9 cellular contexts compared by ENCODE assay signal in the genomic region with DNA sequence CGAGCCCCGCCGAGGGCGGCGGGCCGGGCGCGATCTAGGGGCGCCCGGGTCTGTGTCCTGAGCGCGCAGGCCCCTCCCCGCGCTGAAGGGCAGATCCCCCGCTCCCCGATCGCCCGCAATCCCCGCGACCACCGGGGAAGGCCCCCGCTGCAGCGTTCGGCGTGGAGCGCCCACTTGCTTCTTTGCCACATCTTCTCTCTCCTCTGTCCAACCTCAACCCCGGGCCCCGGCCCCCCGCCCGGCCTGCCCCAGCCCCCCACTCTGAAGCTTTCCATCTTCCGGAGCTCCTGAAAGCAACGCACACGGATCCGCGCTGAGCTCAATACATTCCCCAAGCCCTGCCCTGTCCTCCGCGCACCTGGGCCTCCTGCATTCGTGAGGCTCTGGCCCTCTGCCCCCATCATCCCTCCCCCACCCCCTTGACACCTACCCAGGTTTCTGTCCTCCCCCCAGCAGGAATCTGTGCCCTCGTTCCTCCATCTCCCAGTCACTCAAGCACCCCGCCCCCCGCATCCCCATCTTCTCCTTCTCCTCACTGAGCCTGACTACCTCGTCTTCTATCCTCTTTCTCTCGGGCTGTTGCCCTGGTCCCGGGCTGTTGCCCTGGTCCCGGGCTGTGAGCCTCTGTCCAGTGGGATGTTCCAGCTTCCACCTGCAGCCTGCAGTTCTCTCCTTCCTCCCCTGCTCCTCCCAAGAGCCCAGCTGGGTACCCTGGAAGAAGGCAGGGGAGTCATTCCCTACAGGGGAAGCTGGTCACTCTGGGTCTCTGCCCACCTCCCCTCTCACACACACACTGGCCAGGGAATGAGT. TPM values are rescaled to one million over a fixed set of nuclear protein-coding genes. Genes with fewer than 3 reads are reported as not detected.
DNase-seq lines count a peak whose midpoint lies in the region; ATAC-seq and TF ChIP-seq lines count a peak whose summit lies in the region.
"Had no signal": no experiment of that assay in that cellular context is flagged by ENCODE, and none has a peak within 500 bp of the region (broad histone marks: within the 10 kb centered on the region; RNA-seq: fewer than 3 reads in every experiment).

No MANE protein-coding gene starts in this region.

- no peaks in the 10 kb centered on the region for H3K36me3 ChIP-seq in esophagus squamous epithelium
- H3K36me3 ChIP-seq in psoas muscle (ENCODE audit: insufficient read depth in 1 of 2, low read depth in 1 of 2), result peaks cover 0 to 25% of the 10 kb centered on the region in 2 donors

- peaks cover 5 to 46% (median 6%) of the 10 kb centered on the region in 3 donors for H3K4me1 ChIP-seq in esophagus squamous epithelium
- H3K4me1 ChIP-seq in psoas muscle, result peaks cover 45% of the 10 kb centered on the region

- H3K9me3 ChIP-seq in esophagus squamous epithelium, result no peaks in the 10 kb centered on the region
- no peaks in the 10 kb centered on the region for H3K9me3 ChIP-seq in psoas muscle

- TF ChIP-seq POLR2A in esophagus squamous epithelium (IDR thresholded peaks at IDR 0.05), result no peak

- TF ChIP-seq CTCF in RWPE1 (conservative IDR thresholded peaks at IDR 0.05; ENCODE audit: low read depth) (no peak), esophagus squamous epithelium (IDR thresholded peaks at IDR 0.05) (no peak), psoas muscle (IDR thresholded peaks at IDR 0.05) (no peak)

- H3K27me3 ChIP-seq in esophagus squamous epithelium (peaks cover 0 to 86% (median 0%) of the 10 kb centered on the region in 4 donors), psoas muscle (ENCODE audit: insufficient read depth in 3 of 3, low read length in 2 of 3) (no peaks in the 10 kb centered on the region)

- ATAC-seq in psoas muscle (no peak), HG02610 (IDR thresholded peaks at IDR 0.05; ENCODE audit: unreplicated experiment) (no peak)

- WGBS in esophagus squamous epithelium, 2 donors, result 10 to 12% methylated on average over 12 to 19 of the region's 45 CpGs
- 16 to 34% (median 17%) methylated on average over 20 to 45 of the region's 45 CpGs for WGBS in psoas muscle, 3 donors

- CTCF ChIA-PET in RWPE1 (lab: Yijun Ruan, JAX), result interaction anchor here (0.6 to 0.9 kb wide), 3 partner anchors 16 to 96 kb away, joined by 3 read pairs; no protein-coding TSS in a partner anchor

- DNase-seq in ELR (ENCODE audit: low read depth), result peak; percentile 32
- DNase-seq in RWPE1 (ENCODE audit: low spot score), result peak; percentile 34
- no peak for DNase-seq in esophagus squamous epithelium (lab: John Stamatoyannopoulos, UW)
- peak; percentile 5 to 54 for DNase-seq in psoas muscle
- no peak for DNase-seq in pons (ENCODE audit: low spot score)
- no peak for DNase-seq in stimulated activated CD4-positive, alpha-beta T cell treated with anti-CD3 and anti-CD28 coated beads, Interleukin-4, amount 100 ng/mL, for 4 hours
- DNase-seq in inferior parietal cortex (ENCODE audit: extremely low spot score), result no peak

- intact Hi-C loops in esophagus squamous epithelium (cut with DNase I), result no loop called here
- intact Hi-C loops in psoas muscle (cut with DNase I), result no loop called here

- H3K4me3 ChIP-seq in esophagus squamous epithelium (peak overlapping the region; percentile 45 to 71 (median 56)), psoas muscle (peak overlapping the region; percentile 59)

- H3K27ac ChIP-seq in RWPE1 (peak overlapping the region; percentile 31), esophagus squamous epithelium (peak overlapping the region; percentile 68 to 92 (median 84)), psoas muscle (peak overlapping the region; percentile 92)

- POLR2A ChIA-PET in RWPE1 (lab: Yijun Ruan, JAX; ENCODE audit: low non-redundant PET), result interaction anchor here (0.8 kb wide), 1 partner anchor 15 kb away, joined by 3 read pairs; no protein-coding TSS in a partner anchor

RNA-seq across cellular contexts. Expression of gene SPEG, which starts 7.8 kb away (rescaled TPM):
- total RNA-seq in esophagus squamous epithelium (10 to 100 TPM in 1 of 4 donors, 1 to 10 TPM in 3; 3.8 to 29.0 (median 5.0) TPM), psoas muscle (100 to 1,000 TPM; 239 to 419 (median 304) TPM)
- 100 to 1,000 TPM in 2 of 3 donors, 10 to 100 TPM in 1; 34.8 to 190 (median 133) TPM for polyA plus RNA-seq in psoas muscle

RNA-seq across cellular contexts. Expression of gene DES, which starts 24.2 kb away (rescaled TPM):
- total RNA-seq in esophagus squamous epithelium, result 1,000 to 10,000 TPM in 1 of 4 donors, 100 to 1,000 TPM in 3; 120 to 2,698 (median 303) TPM
- total RNA-seq in psoas muscle, result over 10,000 TPM; 12,653 to 14,820 (median 13,821) TPM
- over 10,000 TPM in 2 of 3 donors, 1,000 to 10,000 TPM in 1; 8,143 to 13,925 (median 13,727) TPM for polyA plus RNA-seq in psoas muscle
- total RNA-seq: T-helper 1 cell treated with Interleukin-12 subunit alpha and Interleukin-12 subunit beta and Interleukin-4 antibody, amounts not matched to agents 30 ng/mL and 1 ng/mL, for 36 hours had no signal

RNA-seq across cellular contexts. Expression of gene DNPEP, which starts 54.7 kb away (rescaled TPM):
- total RNA-seq in esophagus squamous epithelium (10 to 100 TPM; 36.7 to 82.4 (median 39.5) TPM), psoas muscle (10 to 100 TPM; 60.9 to 88.3 (median 63.9) TPM)
- 10 to 100 TPM; 46.7 to 93.1 (median 68.7) TPM for polyA plus RNA-seq in psoas muscle

RNA-seq across cellular contexts. Expression of gene GMPPA, which starts 56.3 kb away (rescaled TPM):
- 10 to 100 TPM; 18.1 to 31.1 (median 26.4) TPM for total RNA-seq in esophagus squamous epithelium
- total RNA-seq in psoas muscle, result 10 to 100 TPM; 14.4 to 23.4 (median 18.2) TPM
- polyA plus RNA-seq in psoas muscle, result 10 to 100 TPM; 20.0 to 33.8 (median 26.9) TPM

Comparison
In these comparisons a context has a peak if more than half of its experiments do, and no peak if none do; other contexts are left out.
1. DNase-seq: peak in ELR (single experiment), RWPE1 (single experiment) and psoas muscle (2 of 2); none in esophagus squamous epithelium (single experiment), pons (single experiment), stimulated activated CD4-positive, alpha-beta T cell treated with anti-CD3 and anti-CD28 coated beads, Interleukin-4, amount 100 ng/mL, for 4 hours (0 of 2) and inferior parietal cortex (single experiment).
2. H3K27ac ChIP-seq: peak in every context shown above with its lines; median percentile 92 in psoas muscle; 84 in esophagus squamous epithelium; 31 in RWPE1.
3. RNA of gene SPEG, which starts 7.8 kb away (total RNA-seq): 239 to 419 TPM in psoas muscle; 3.8 to 29.0 TPM in esophagus squamous epithelium; every median in the first group is over 4 times any median in the second.
4. RNA of gene DES, which starts 24.2 kb away (total RNA-seq): 12,653 to 14,820 TPM in psoas muscle; 120 to 2,698 TPM in esophagus squamous epithelium; every median in the first group is over 4 times any median in the second.